ENCODE assay signal across 13 cellular contexts in genomic region chr22:27868738-27869282, GRCh38. TPM values are rescaled to one million over a fixed set of nuclear protein-coding genes. Genes with fewer than 3 reads are reported as not detected.
DNase-seq lines count a peak whose midpoint lies in the region; ATAC-seq and TF ChIP-seq lines count a peak whose summit lies in the region.
"Had no signal": no experiment of that assay in that cellular context is flagged by ENCODE, and none has a peak within 500 bp of the region (broad histone marks: within the 10 kb centered on the region; RNA-seq: fewer than 3 reads in every experiment).

No MANE protein-coding gene starts in this region.

- H3K18ac ChIP-seq in neuronal stem cell (ENCODE audit: low read length), result no peak overlapping the region

- H3K4me1 ChIP-seq in skeletal muscle tissue (ENCODE audit: control insufficient read depth in 3 of 3, insufficient read depth in 3 of 3, low read length in 3 of 3) (peaks cover 17 to 23% (median 20%) of the 10 kb centered on the region in 3 donors), neuronal stem cell (ENCODE audit: control insufficient read depth in 2 of 2, insufficient read depth in 1 of 2, low read depth in 1 of 2, low read length in 2 of 2) (peaks cover 4 to 11% of the 10 kb centered on the region in 2 donors)

- in situ Hi-C loops in GM13977 (cut with MboI; ENCODE audit: low pct_unique_long_range_greater_than_20kb, low sequenced_read_pairs, unreplicated experiment), result no loop called here

- no peak overlapping the region for H2BK5ac ChIP-seq in neuronal stem cell (ENCODE audit: low read length)

- no peak overlapping the region for H3K4me3 Mint-ChIP-seq in T-helper 17 cell
- H3K4me3 Mint-ChIP-seq in endothelial cell (ENCODE audit: unreplicated experiment), result no peak overlapping the region
- H3K4me3 Mint-ChIP-seq: dendritic cell treated with granulocyte-macrophage colony-stimulating factor and Interleukin-4, amounts not matched to agents 40 ng/mL and 50 ng/mL, for 4 days had no signal

- H3K27me3 Mint-ChIP-seq in T-helper 17 cell (no peaks in the 10 kb centered on the region), endothelial cell (ENCODE audit: unreplicated experiment) (no peaks in the 10 kb centered on the region)
- H3K27me3 Mint-ChIP-seq: dendritic cell treated with granulocyte-macrophage colony-stimulating factor and Interleukin-4, amounts not matched to agents 40 ng/mL and 50 ng/mL, for 4 days had no signal

- DNase-seq in DMS53 (lab: John Stamatoyannopoulos, UW) (peak; percentile 12), T-helper 17 cell (no peak), fibroblast of villous mesenchyme (ENCODE audit: low read depth) (no peak), neuronal stem cell (ENCODE audit: low spot score) (no peak), endothelial cell (ENCODE audit: low spot score) (no peak), NCI-H146 (lab: John Stamatoyannopoulos, UW) (no peak), GM13977 (ENCODE audit: low spot score) (no peak)
- DNase-seq: activated effector memory CD4-positive, alpha-beta T cell treated with Interleukin-2 at 50 U/mL for 16 hours; KG1; stimulated activated naive CD4-positive, alpha-beta T cell had no signal

- H3K4me2 ChIP-seq in neuronal stem cell (ENCODE audit: insufficient read depth, low read length, poor library complexity, severe bottlenecking), result no peak overlapping the region

- H3K27ac ChIP-seq in skeletal muscle tissue (ENCODE audit: low read depth, low read length), result peak overlapping the region; percentile 51
- H3K27ac ChIP-seq in neuronal stem cell (replicated peaks; ENCODE audit: low read length), result no peak overlapping the region
- H3K27ac ChIP-seq: C4-2B had no signal

- H3K36me3 Mint-ChIP-seq in T-helper 17 cell (ENCODE audit: low read depth) (no peaks in the 10 kb centered on the region), endothelial cell (ENCODE audit: low read depth, unreplicated experiment) (peaks cover 6% of the 10 kb centered on the region)

- no peak overlapping the region for H2AFZ ChIP-seq in neuronal stem cell (ENCODE audit: low read length)

- WGBS in neuronal stem cell (ENCODE audit: extremely low coverage in 2 of 2, insufficient read length in 2 of 2, insufficient replicate concordance in 1 of 2), 2 donors, result no CpG with 5 or more reads among the region's 6 CpGs

- no peaks in the 10 kb centered on the region for H3K9me3 ChIP-seq in T-helper 17 cell (ENCODE audit: control insufficient read depth, low read length, poor library complexity, severe bottlenecking)
- no peaks in the 10 kb centered on the region for H3K9me3 ChIP-seq in skeletal muscle tissue (ENCODE audit: control insufficient read depth in 3 of 3, low read length in 3 of 3)
- H3K9me3 ChIP-seq in neuronal stem cell (replicated peaks in 1 of 2; ENCODE audit: control insufficient read depth in 2 of 2, insufficient read depth in 1 of 2, low read depth in 1 of 2, low read length in 2 of 2), result peaks cover 0 to 4% of the 10 kb centered on the region in 2 donors

- no peaks in the 10 kb centered on the region for H3K79me1 ChIP-seq in neuronal stem cell (ENCODE audit: low read depth, low read length)

- ATAC-seq in T-helper 17 cell, result no peak

- no peak overlapping the region for H3K14ac ChIP-seq in neuronal stem cell (ENCODE audit: low read length)

- H3K23ac ChIP-seq in neuronal stem cell (ENCODE audit: low read depth, low read length, poor library complexity), result no peak overlapping the region

- no peak overlapping the region for H4K8ac ChIP-seq in neuronal stem cell (ENCODE audit: low read depth, low read length)

- H4K91ac ChIP-seq in neuronal stem cell (ENCODE audit: low read depth, low read length, poor library complexity), result no peak overlapping the region

- peaks cover 19% of the 10 kb centered on the region for H3K4me1 Mint-ChIP-seq in T-helper 17 cell
- peaks cover 20% of the 10 kb centered on the region for H3K4me1 Mint-ChIP-seq in endothelial cell (ENCODE audit: unreplicated experiment)

- peak overlapping the region; percentile 38 for H3K4me3 ChIP-seq in fibroblast of villous mesenchyme (ENCODE audit: low read depth, low read length)
- H3K4me3 ChIP-seq in skeletal muscle tissue (ENCODE audit: low read length in 3 of 3), result no peak overlapping the region
- no peak overlapping the region for H3K4me3 ChIP-seq in neuronal stem cell (ENCODE audit: low read length in 2 of 2)

- no peaks in the 10 kb centered on the region for H3K9me3 Mint-ChIP-seq in endothelial cell (ENCODE audit: unreplicated experiment)
- H3K9me3 Mint-ChIP-seq: dendritic cell treated with granulocyte-macrophage colony-stimulating factor and Interleukin-4, amounts not matched to agents 40 ng/mL and 50 ng/mL, for 4 days had no signal

- no peak overlapping the region for H2BK12ac ChIP-seq in neuronal stem cell (ENCODE audit: low read length)

- H3K27me3 ChIP-seq in skeletal muscle tissue (ENCODE audit: control insufficient read depth in 3 of 3, insufficient read depth in 3 of 3, low read length in 3 of 3) (no peaks in the 10 kb centered on the region), neuronal stem cell (ENCODE audit: control insufficient read depth in 3 of 3, insufficient read depth in 3 of 3, low read depth in 1 of 3, low read length in 3 of 3) (no peaks in the 10 kb centered on the region)

- peak overlapping the region; percentile 43 for H3K27ac Mint-ChIP-seq in T-helper 17 cell
- no peak overlapping the region for H3K27ac Mint-ChIP-seq in endothelial cell (ENCODE audit: unreplicated experiment)
- H3K27ac Mint-ChIP-seq: dendritic cell treated with granulocyte-macrophage colony-stimulating factor and Interleukin-4, amounts not matched to agents 40 ng/mL and 50 ng/mL, for 4 days had no signal

- no peak overlapping the region for H2BK15ac ChIP-seq in neuronal stem cell (ENCODE audit: low read length)

- H2BK120ac ChIP-seq in neuronal stem cell (ENCODE audit: low read depth, low read length), result no peak overlapping the region

- no peak overlapping the region for H3K4ac ChIP-seq in neuronal stem cell (ENCODE audit: low read length)

- no peak overlapping the region for H2AK5ac ChIP-seq in neuronal stem cell (ENCODE audit: low read depth, low read length)

- no peak for TF ChIP-seq CTCF in fibroblast of villous mesenchyme (IDR thresholded peaks at IDR 0.05; ENCODE audit: insufficient read depth, low read depth, low read length)
- TF ChIP-seq CTCF in endothelial cell (IDR thresholded peaks at IDR 0.05; ENCODE audit: unreplicated experiment), result no peak
- no peak for TF ChIP-seq CTCF in GM13977 (IDR thresholded peaks at IDR 0.05; ENCODE audit: extremely low read depth, insufficient read depth, missing control alignments)

- H3K36me3 ChIP-seq in skeletal muscle tissue (ENCODE audit: control insufficient read depth in 3 of 3, insufficient read depth in 3 of 3, low read length in 3 of 3), result peaks cover 3 to 15% (median 7%) of the 10 kb centered on the region in 3 donors
- H3K36me3 ChIP-seq in neuronal stem cell (replicated peaks in 1 of 2; ENCODE audit: control insufficient read depth in 2 of 2, insufficient read depth in 2 of 2, low read length in 2 of 2), result peaks cover 7 to 83% of the 10 kb centered on the region in 2 donors

- H3K9ac ChIP-seq in skeletal muscle tissue (ENCODE audit: low read depth in 1 of 3, low read length in 3 of 3) (no peak overlapping the region), neuronal stem cell (ENCODE audit: low read depth, low read length, poor library complexity) (no peak overlapping the region)

RNA-seq across cellular contexts. Expression of gene PITPNB, which starts 50.2 kb away (rescaled TPM):
- total RNA-seq in T-helper 17 cell (10 to 100 TPM; 54.5 to 72.2 TPM), fibroblast of villous mesenchyme (23.2 and 29.4 TPM in 2 replicates), skeletal muscle tissue (36.5 TPM), endothelial cell (ENCODE audit: unreplicated experiment) (72.5 TPM)
- 48.4 TPM for polyA plus RNA-seq in neuronal stem cell (2013, experiment 1 of 2)
- 48.6 TPM for polyA plus RNA-seq in neuronal stem cell (2013, experiment 2 of 2)
